ENCODE assay signal across 10 cellular contexts in genomic region chr1:100597069-100597741, GRCh38. TPM values are rescaled to one million over a fixed set of nuclear protein-coding genes. Genes with fewer than 3 reads are reported as not detected.
DNase-seq lines count a peak whose midpoint lies in the region; ATAC-seq and TF ChIP-seq lines count a peak whose summit lies in the region.
"Had no signal": no experiment of that assay in that cellular context is flagged by ENCODE, and none has a peak within 500 bp of the region (broad histone marks: within the 10 kb centered on the region; RNA-seq: fewer than 3 reads in every experiment).

No MANE protein-coding gene starts in this region.

- in situ Hi-C loops in gastrocnemius medialis (cut with MboI; ENCODE audit: low sequenced_read_pairs in 4 of 4): no loop called here

- CTCF ChIA-PET in activated CD8-positive, alpha-beta memory T cell treated with anti-CD3 and anti-CD28 coated beads, Interleukin-2, amount 10 ng/mL, durations not matched to agents 7 days and 5 days (lab: Charles Lee): no interaction called here

- peak; percentile 49 for ATAC-seq in activated CD8-positive, alpha-beta memory T cell treated with anti-CD3 and anti-CD28 coated beads, Interleukin-2, amount 10 ng/mL, durations not matched to agents 7 days and 5 days
- no peak for ATAC-seq in gastrocnemius medialis
- no peak for ATAC-seq in GM21423 (IDR thresholded peaks at IDR 0.05; ENCODE audit: unreplicated experiment)

- intact Hi-C loops in gastrocnemius medialis (cut with DNase I; ENCODE audit: low total_unique reads): no loop called here

- no peaks in the 10 kb centered on the region for H3K4me1 ChIP-seq in gastrocnemius medialis

- no peak for TF ChIP-seq CTCF in gastrocnemius medialis (IDR thresholded peaks at IDR 0.05 in 4 of 5, conservative IDR thresholded peaks at IDR 0.05 in 1 of 5)

- H3K36me3 Mint-ChIP-seq in activated CD8-positive, alpha-beta memory T cell treated with anti-CD3 and anti-CD28 coated beads, Interleukin-2, amount 10 ng/mL, durations not matched to agents 7 days and 5 days: peaks cover 22% of the 10 kb centered on the region

- no peak overlapping the region for H3K4me3 Mint-ChIP-seq in activated CD8-positive, alpha-beta memory T cell treated with anti-CD3 and anti-CD28 coated beads, Interleukin-2, amount 10 ng/mL, durations not matched to agents 7 days and 5 days

- no peaks in the 10 kb centered on the region for H3K27me3 ChIP-seq in gastrocnemius medialis

- H3K9me3 ChIP-seq in gastrocnemius medialis: no peaks in the 10 kb centered on the region

- H3K4me3 ChIP-seq in gastrocnemius medialis: no peak overlapping the region

- peak overlapping the region; percentile 37 for H3K27ac Mint-ChIP-seq in activated CD8-positive, alpha-beta memory T cell treated with anti-CD3 and anti-CD28 coated beads, Interleukin-2, amount 10 ng/mL, durations not matched to agents 7 days and 5 days

- no peaks in the 10 kb centered on the region for H3K36me3 ChIP-seq in gastrocnemius medialis

- peaks cover 18% of the 10 kb centered on the region for H3K9me3 Mint-ChIP-seq in activated CD8-positive, alpha-beta memory T cell treated with anti-CD3 and anti-CD28 coated beads, Interleukin-2, amount 10 ng/mL, durations not matched to agents 7 days and 5 days (ENCODE audit: low read depth)

- no peak overlapping the region for H3K27ac ChIP-seq in gastrocnemius medialis

- DNase-seq in activated CD8-positive, alpha-beta memory T cell treated with anti-CD3 and anti-CD28 coated beads, Interleukin-2, amount 10 ng/mL, durations not matched to agents 7 days and 5 days: no peak
- DNase-seq in activated CD8-positive, alpha-beta memory T cell treated with anti-CD3 and anti-CD28 coated beads for 24 hours: no peak
- peak; percentile 93 for DNase-seq in RPMI7951 (ENCODE audit: low read depth)
- DNase-seq in fibroblast of peridontal ligament (ENCODE audit: extremely low read depth): peak; percentile 72
- DNase-seq in stromal cell of bone marrow (ENCODE audit: low read depth): peak; percentile 59
- no peak for DNase-seq in gastrocnemius medialis
- DNase-seq in stimulated activated CD4-positive, alpha-beta T cell treated with anti-CD3 and anti-CD28 coated beads, Interleukin-2, amount 100 ng/mL, for 24 hours: no peak
- DNase-seq: activated CD4-positive, CD25-positive, alpha-beta regulatory T cell; NCI-H526 treated with DMSO at 0.1 percent for 48 hours had no signal

- H3K27me3 Mint-ChIP-seq in activated CD8-positive, alpha-beta memory T cell treated with anti-CD3 and anti-CD28 coated beads, Interleukin-2, amount 10 ng/mL, durations not matched to agents 7 days and 5 days: peaks cover 3% of the 10 kb centered on the region

- TF ChIP-seq POLR2A in gastrocnemius medialis (IDR thresholded peaks at IDR 0.05): no peak

- H3K4me1 Mint-ChIP-seq in activated CD8-positive, alpha-beta memory T cell treated with anti-CD3 and anti-CD28 coated beads, Interleukin-2, amount 10 ng/mL, durations not matched to agents 7 days and 5 days: peaks cover 18% of the 10 kb centered on the region

RNA-seq across cellular contexts. Expression of gene GPR88, which starts 59.3 kb away (rescaled TPM):
- total RNA-seq in activated CD8-positive, alpha-beta memory T cell treated with anti-CD3 and anti-CD28 coated beads, Interleukin-2, amount 10 ng/mL, durations not matched to agents 7 days and 5 days: not detected
- total RNA-seq in RPMI7951 (2014; rRNA removed; shearing (Covaris generic)): not detected in 2 replicates
- total RNA-seq in gastrocnemius medialis: under 1 TPM in 2 of 4 donors, not detected in 2; 0.31 to 0.70 TPM

Comparison
In these comparisons a context has a peak if more than half of its experiments do, and no peak if none do; other contexts are left out.
1. DNase-seq: peak in RPMI7951 (single experiment), fibroblast of peridontal ligament (single experiment) and stromal cell of bone marrow (single experiment); none in activated CD8-positive, alpha-beta memory T cell treated with anti-CD3 and anti-CD28 coated beads, Interleukin-2, amount 10 ng/mL, durations not matched to agents 7 days and 5 days (single experiment), activated CD8-positive, alpha-beta memory T cell treated with anti-CD3 and anti-CD28 coated beads for 24 hours (single experiment), gastrocnemius medialis (0 of 2) and stimulated activated CD4-positive, alpha-beta T cell treated with anti-CD3 and anti-CD28 coated beads, Interleukin-2, amount 100 ng/mL, for 24 hours (0 of 2).